Comparison of ENCODE assay signal across 1 cellular context in genomic region chr10:3249292-3249889, GRCh38.
TF ChIP-seq lines count a peak whose summit lies in the region.

No MANE protein-coding gene starts in this region.

TF ChIP-seq in HCT116, 20 proteins besides CTCF, POLR2A, EP300 and RAD21 (continued from another document):
- no peak for TF ChIP-seq REST (IDR thresholded peaks at IDR 0.05; ENCODE audit: low read depth)
